ENCODE assay signal across 18 cellular contexts in the genomic region with DNA sequence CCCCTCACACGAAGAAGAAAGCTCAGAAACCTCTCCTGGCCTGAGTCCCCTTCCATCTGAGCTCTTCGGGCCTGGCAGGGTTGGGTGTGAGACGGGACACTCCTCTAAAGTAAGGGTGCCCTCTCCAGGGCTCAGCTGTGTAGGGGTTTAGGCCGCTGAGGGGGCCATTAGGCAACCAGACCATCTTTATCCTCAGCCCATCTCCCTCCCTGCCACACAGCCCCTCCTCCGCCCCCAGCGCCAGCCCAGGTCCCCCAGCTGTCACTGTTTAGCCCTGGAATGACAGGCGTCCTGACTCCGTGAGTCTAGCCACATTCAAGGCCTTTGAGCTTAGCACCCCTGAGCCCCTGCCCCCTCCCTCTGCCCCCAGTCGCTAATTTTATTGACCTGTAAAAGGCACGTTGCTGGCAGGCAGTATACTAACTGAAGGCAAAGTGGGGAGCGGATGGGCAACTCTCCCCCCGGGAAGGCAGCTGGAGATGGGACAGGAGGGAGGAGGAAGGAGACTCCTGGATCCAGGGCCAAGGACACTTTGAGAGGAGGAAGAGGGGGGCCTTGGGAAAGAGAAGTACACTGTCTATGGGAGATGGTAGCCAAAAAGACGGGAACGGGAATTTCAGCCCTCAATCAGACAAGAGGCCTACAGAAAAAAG. TPM values are rescaled to one million over a fixed set of nuclear protein-coding genes. Genes with fewer than 3 reads are reported as not detected.
A peak's percentile ranks its signal among the peaks of the same experiment; 100 is the strongest.
DNase-seq lines count a peak whose midpoint lies in the region; ATAC-seq lines count a peak whose summit lies in the region.
"Had no signal": no experiment of that assay in that cellular context is flagged by ENCODE, and none has a peak within 500 bp of the region (broad histone marks: within the 10 kb centered on the region; RNA-seq: fewer than 3 reads in every experiment).

No MANE protein-coding gene starts in this region.

- no peaks in the 10 kb centered on the region for H3K79me2 ChIP-seq in mesendoderm (ENCODE audit: control insufficient read depth, insufficient read depth, low read length)

- no peak overlapping the region for H3K27ac ChIP-seq in mesendoderm (ENCODE audit: low read depth, low read length)
- H3K27ac ChIP-seq: right lobe of liver had no signal

- peaks cover 8% of the 10 kb centered on the region for H3K4me1 Mint-ChIP-seq in activated naive CD4-positive, alpha-beta T cell treated with anti-CD3 and anti-CD28 coated beads, Interleukin-2, amount 50 U/mL, for 24 hours
- peaks cover 6 to 10% (median 9%) of the 10 kb centered on the region in 3 donors for H3K4me1 Mint-ChIP-seq in T-cell

- POLR2A ChIA-PET in T-cell (lab: Charles Lee) = interaction anchor here in 1 of 2 donors (0.6 kb wide), 1 partner anchor 8 kb away, joined by 6 read pairs; no protein-coding TSS in a partner anchor

- H2BK120ac ChIP-seq in mesendoderm (ENCODE audit: low read depth, low read length) = no peak overlapping the region

- no peak overlapping the region for H4K5ac ChIP-seq in mesendoderm (ENCODE audit: low read length)

- no peak overlapping the region for H2BK15ac ChIP-seq in mesendoderm (replicated peaks; ENCODE audit: low read depth)

- H3K9me3 Mint-ChIP-seq in activated naive CD4-positive, alpha-beta T cell treated with anti-CD3 and anti-CD28 coated beads, Interleukin-2, amount 50 U/mL, for 24 hours = no peaks in the 10 kb centered on the region
- no peaks in the 10 kb centered on the region for H3K9me3 Mint-ChIP-seq in T-cell
- H3K9me3 Mint-ChIP-seq: activated naive CD8-positive, alpha-beta T cell treated with anti-CD3 and anti-CD28 coated beads, Interleukin-2, amount 50 U/mL, for 24 hours had no signal

- H3K23ac ChIP-seq in mesendoderm (ENCODE audit: low read length) = no peak overlapping the region

- ATAC-seq in T-cell (replicated peaks in 1 of 4) (peak in 3 of 4 experiments; percentile 13 to 21 (median 17)), left colon (peak; percentile 30)

- H3K4me3 Mint-ChIP-seq in activated naive CD4-positive, alpha-beta T cell treated with anti-CD3 and anti-CD28 coated beads, Interleukin-2, amount 50 U/mL, for 24 hours = peak overlapping the region; percentile 39
- H3K4me3 Mint-ChIP-seq in T-cell = peak overlapping the region in 1 of 3 donors; percentile 66

- H3K9ac ChIP-seq in mesendoderm (ENCODE audit: low read length) = no peak overlapping the region

- no peaks in the 10 kb centered on the region for H3K36me3 ChIP-seq in mesendoderm (ENCODE audit: control insufficient read depth, insufficient read depth, low read length)

- H3K4me3 ChIP-seq in mesendoderm (ENCODE audit: low read length) = no peak overlapping the region
- H3K4me3 ChIP-seq: right lobe of liver had no signal

- peaks cover 3% of the 10 kb centered on the region for H3K36me3 Mint-ChIP-seq in activated naive CD4-positive, alpha-beta T cell treated with anti-CD3 and anti-CD28 coated beads, Interleukin-2, amount 50 U/mL, for 24 hours
- peaks cover 3% of the 10 kb centered on the region for H3K36me3 Mint-ChIP-seq in T-cell

- H3K18ac ChIP-seq in mesendoderm (ENCODE audit: low read length) = no peak overlapping the region

- no peak overlapping the region for H3K27ac Mint-ChIP-seq in activated naive CD4-positive, alpha-beta T cell treated with anti-CD3 and anti-CD28 coated beads, Interleukin-2, amount 50 U/mL, for 24 hours
- no peak overlapping the region for H3K27ac Mint-ChIP-seq in T-cell
- H3K27ac Mint-ChIP-seq: activated naive CD8-positive, alpha-beta T cell treated with anti-CD3 and anti-CD28 coated beads, Interleukin-2, amount 50 U/mL, for 24 hours had no signal

- H3K4ac ChIP-seq in mesendoderm (ENCODE audit: low read depth, low read length) = no peak overlapping the region

- WGBS in mesendoderm (ENCODE audit: extremely low coverage, insufficient coverage, low lambda C conversion rate) = no CpG with 5 or more reads among the region's 14 CpGs

- H2AK5ac ChIP-seq in mesendoderm (ENCODE audit: low read length) = no peak overlapping the region

- no peak overlapping the region for H3K4me2 ChIP-seq in mesendoderm (ENCODE audit: low read length)

- CTCF ChIA-PET in T-cell (lab: Charles Lee) = no interaction called here

- peaks cover 7% of the 10 kb centered on the region for H3K27me3 Mint-ChIP-seq in activated naive CD4-positive, alpha-beta T cell treated with anti-CD3 and anti-CD28 coated beads, Interleukin-2, amount 50 U/mL, for 24 hours
- H3K27me3 Mint-ChIP-seq in T-cell = peaks cover 22 to 25% of the 10 kb centered on the region in 2 donors

- DNase-seq in activated naive CD4-positive, alpha-beta T cell treated with anti-CD3 and anti-CD28 coated beads, Interleukin-2, amount 50 U/mL, for 16 hours = no peak
- DNase-seq in T-cell (no peak), left colon (no peak), mesendoderm (no peak), islet precursor cell (no peak), globus pallidus (ENCODE audit: low spot score) (no peak), LoVo (ENCODE audit: low spot score) (no peak)
- DNase-seq: EL, NCI-H2081, occipital lobe, right lobe of liver had no signal

- no peak overlapping the region for H4K8ac ChIP-seq in mesendoderm (ENCODE audit: low read depth, low read length)

- H2BK5ac ChIP-seq in mesendoderm (ENCODE audit: low read length) = no peak overlapping the region

- H3K79me1 ChIP-seq in mesendoderm (ENCODE audit: low read length) = no peaks in the 10 kb centered on the region

- H3K4me1 ChIP-seq in mesendoderm (ENCODE audit: control insufficient read depth, low read depth, low read length) = no peaks in the 10 kb centered on the region

- peaks cover 11% of the 10 kb centered on the region for H3K27me3 ChIP-seq in mesendoderm (ENCODE audit: insufficient read depth, low read length, poor library complexity)
- H3K27me3 ChIP-seq: right lobe of liver had no signal

- no peak overlapping the region for H3K56ac ChIP-seq in mesendoderm (ENCODE audit: low read length)

- intact Hi-C loops in left colon (cut with DNase I, micrococcal nuclease) = no loop called here

RNA-seq across cellular contexts. Expression of a gene that starts 0.6 kb away (rescaled TPM):
- 1 to 10 TPM in 1 of 5 donors, under 1 TPM in 4; 0.16 to 1.0 (median 0.46) TPM for total RNA-seq in T-cell
- under 1 TPM; 0.34 to 0.40 TPM for total RNA-seq in left colon
- 3.5 TPM for polyA plus RNA-seq in mesendoderm (2013, experiment 1 of 2)
- 3.2 TPM for polyA plus RNA-seq in mesendoderm (2013, experiment 2 of 2)

RNA-seq across cellular contexts. Expression of a gene that starts 13.6 kb away (rescaled TPM):
- total RNA-seq in T-cell = 10 to 100 TPM; 38.2 to 63.0 (median 41.7) TPM
- total RNA-seq in left colon = 10 to 100 TPM; 10.8 to 12.3 TPM
- 1.6 TPM for polyA plus RNA-seq in mesendoderm (2013, experiment 1 of 2)
- 1.5 TPM for polyA plus RNA-seq in mesendoderm (2013, experiment 2 of 2)

RNA-seq across cellular contexts. Expression of a gene that starts 22.3 kb away (rescaled TPM):
- 10 to 100 TPM; 41.1 to 75.5 (median 61.1) TPM for total RNA-seq in T-cell
- total RNA-seq in left colon = 10 to 100 TPM; 23.6 TPM
- 24.6 TPM for polyA plus RNA-seq in mesendoderm (2013, experiment 1 of 2)
- 23.2 TPM for polyA plus RNA-seq in mesendoderm (2013, experiment 2 of 2)

RNA-seq across cellular contexts. Expression of a gene that starts 23.7 kb away (rescaled TPM):
- total RNA-seq in T-cell = under 1 TPM in 2 of 5 donors, not detected in 3; 0.13 to 0.18 TPM
- total RNA-seq in left colon = not detected
- 0.13 TPM for polyA plus RNA-seq in mesendoderm (2013, experiment 1 of 2)
- polyA plus RNA-seq in mesendoderm (2013, experiment 2 of 2) = 0.10 TPM
- total RNA-seq: esophagus mucosa, HT-29, MCF 10A, occipital lobe, ureter had no signal
- polyA plus RNA-seq: keratinocyte had no signal

RNA-seq across cellular contexts. Expression of a gene that starts 48.5 kb away (rescaled TPM):
- 1 to 10 TPM in 1 of 5 donors, under 1 TPM in 4; 0.35 to 1.1 (median 0.89) TPM for total RNA-seq in T-cell
- total RNA-seq in left colon = 1 to 10 TPM; 1.8 to 2.5 TPM
- 0.29 TPM for polyA plus RNA-seq in mesendoderm (2013, experiment 1 of 2)
- 0.20 TPM for polyA plus RNA-seq in mesendoderm (2013, experiment 2 of 2)
